30 cellular contexts compared by ENCODE assay signal in the genomic region with DNA sequence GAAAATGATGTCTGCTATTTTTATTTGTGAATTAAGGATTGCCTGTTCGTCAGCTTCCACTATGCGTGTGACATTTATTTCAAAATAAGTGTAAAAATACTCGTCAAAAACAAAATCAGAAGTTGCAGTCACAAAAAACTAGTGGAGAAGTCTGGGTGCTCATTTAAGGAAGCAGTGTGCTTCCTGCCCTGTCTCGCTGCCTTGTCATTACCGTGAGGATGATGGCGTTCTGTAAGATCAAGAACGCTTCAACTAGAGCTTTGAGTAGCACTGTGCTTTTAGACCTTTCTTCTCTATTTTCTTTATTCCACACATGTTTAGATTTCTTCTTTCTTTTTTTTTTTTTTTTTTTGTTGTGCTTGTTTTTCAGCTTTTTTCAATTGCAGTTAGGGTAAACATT.
"Had no signal": no experiment of that assay in that cellular context is flagged by ENCODE, and none has a peak within 500 bp of the region (broad histone marks: within the 10 kb centered on the region; RNA-seq: fewer than 3 reads in every experiment).

No MANE protein-coding gene starts in this region.

- H3K36me3 ChIP-seq: breast epithelium, esophagus muscularis mucosa, left ventricle myocardium inferior, neutrophil, prostate gland, sigmoid colon, thyroid gland had no signal

- H3K4me3 ChIP-seq: breast epithelium, esophagus muscularis mucosa, left ventricle myocardium inferior, lung, mucosa of descending colon, prostate gland, sigmoid colon, thyroid gland had no signal

- H3K4me3 Mint-ChIP-seq: activated CD4-positive, alpha-beta memory T cell treated with anti-CD3 and anti-CD28 coated beads, Interleukin-2, amount 10 ng/mL, durations not matched to agents 7 days and 5 days; activated CD4-positive, alpha-beta T cell treated with anti-CD3 and anti-CD28 coated beads, Interleukin-2, amount 10 ng/mL, durations not matched to agents 7 days and 5 days; activated T-cell treated with anti-CD3 and anti-CD28 coated beads, Interleukin-2, amount 50 U/mL, for 4 hours; activated T-helper 17 cell treated with anti-CD3 and anti-CD28 coated beads, Interleukin-2, amount 50 U/mL, for 72 hours; central memory CD8-positive, alpha-beta T cell; dendritic cell treated with granulocyte-macrophage colony-stimulating factor and Interleukin-4, amounts not matched to agents 40 ng/mL and 50 ng/mL, for 4 days; endodermal cell; nephron progenitor cell; stimulated activated memory B cell treated with anti-CD40 and anti-IgM and Interleukin-4, amounts not matched to agents 10 μg/mL and 1 μg/mL and 100 μg/mL, for 72 hours; stimulated activated naive CD8-positive, alpha-beta T cell treated with anti-CD3 and anti-CD28 coated beads, Interleukin-15, amount 100 ng/mL, for 72 hours; T-cell; T-helper 2 cell treated with Interferon-gamma antibody and Interleukin-4, amounts not matched to agents 5 μg/mL and 100 μg/mL, for 36 hours had no signal

- ATAC-seq: activated T-cell treated with anti-CD3 and anti-CD28 coated beads, Interleukin-2, amount 50 U/mL, for 4 hours; activated T-helper 17 cell treated with anti-CD3 and anti-CD28 coated beads, Interleukin-2, amount 50 U/mL, for 72 hours; foreskin keratinocyte; mucosa of descending colon; stimulated activated memory B cell treated with anti-CD40 and anti-IgM and Interleukin-4, amounts not matched to agents 10 μg/mL and 1 μg/mL and 100 μg/mL, for 72 hours; stimulated activated naive CD8-positive, alpha-beta T cell treated with anti-CD3 and anti-CD28 coated beads, Interleukin-15, amount 100 ng/mL, for 72 hours; T-cell had no signal

- H3K9me3 ChIP-seq: breast epithelium, esophagus muscularis mucosa, left ventricle myocardium inferior, mucosa of descending colon, neutrophil, prostate gland, sigmoid colon, thyroid gland had no signal

- H3K27me3 Mint-ChIP-seq: stimulated activated naive CD8-positive, alpha-beta T cell treated with anti-CD3 and anti-CD28 coated beads, Interleukin-15, amount 100 ng/mL, for 72 hours had no signal

- H3K4me1 ChIP-seq: breast epithelium, esophagus muscularis mucosa, foreskin keratinocyte, prostate gland, sigmoid colon, thyroid gland had no signal

- H3K27ac Mint-ChIP-seq: activated CD4-positive, alpha-beta memory T cell treated with anti-CD3 and anti-CD28 coated beads, Interleukin-2, amount 10 ng/mL, durations not matched to agents 7 days and 5 days; activated CD4-positive, alpha-beta T cell treated with anti-CD3 and anti-CD28 coated beads, Interleukin-2, amount 10 ng/mL, durations not matched to agents 7 days and 5 days; activated T-helper 17 cell treated with anti-CD3 and anti-CD28 coated beads, Interleukin-2, amount 50 U/mL, for 72 hours; dendritic cell treated with granulocyte-macrophage colony-stimulating factor and Interleukin-4, amounts not matched to agents 40 ng/mL and 50 ng/mL, for 4 days; endodermal cell; nephron progenitor cell; stimulated activated memory B cell treated with anti-CD40 and anti-IgM and Interleukin-4, amounts not matched to agents 10 μg/mL and 1 μg/mL and 100 μg/mL, for 72 hours; stimulated activated naive CD8-positive, alpha-beta T cell treated with anti-CD3 and anti-CD28 coated beads, Interleukin-15, amount 100 ng/mL, for 72 hours; T-cell; T-helper 2 cell treated with Interferon-gamma antibody and Interleukin-4, amounts not matched to agents 5 μg/mL and 100 μg/mL, for 36 hours had no signal

- DNase-seq: activated CD4-positive, alpha-beta memory T cell treated with anti-CD3 and anti-CD28 coated beads, Interleukin-2, amount 10 ng/mL, durations not matched to agents 7 days and 5 days; activated CD4-positive, alpha-beta T cell treated with anti-CD3 and anti-CD28 coated beads for 1 hour; activated CD4-positive, alpha-beta T cell treated with anti-CD3 and anti-CD28 coated beads, Interleukin-2, amount 10 ng/mL, durations not matched to agents 7 days and 5 days; activated CD8-positive, alpha-beta memory T cell treated with anti-CD3 and anti-CD28 coated beads, Interleukin-2, amount 50 U/mL, for 48 hours; activated gamma-delta T cell treated with Interleukin-2 at 50 U/mL for 16 hours; activated naive CD4-positive, alpha-beta T cell treated with anti-CD3 and anti-CD28 coated beads, Interleukin-2, amount 50 U/mL, for 16 hours; activated T-cell treated with anti-CD3 and anti-CD28 coated beads, Interleukin-2, amount 50 U/mL, for 4 hours; endodermal cell; foreskin keratinocyte; left ventricle myocardium inferior; mucosa of descending colon; nephron progenitor cell; sigmoid colon; small intestine; stimulated activated CD4-positive, alpha-beta T cell treated with anti-CD3 and anti-CD28 coated beads, Interleukin-1b, Interleukin-23, amount 100 ng/mL, for 48 hours; stimulated activated CD4-positive, alpha-beta T cell treated with anti-CD3 and anti-CD28 coated beads, Interleukin-4, amount 100 ng/mL, for 4 hours; stimulated activated CD8-positive, alpha-beta memory T cell treated with anti-CD3 and anti-CD28 coated beads, Interleukin-4, amount 100 ng/mL, for 48 hours; stimulated activated naive CD8-positive, alpha-beta T cell treated with anti-CD3 and anti-CD28 coated beads, Interleukin-15, amount 100 ng/mL, for 72 hours; T-cell; thyroid gland had no signal

- H3K27me3 ChIP-seq: breast epithelium, esophagus muscularis mucosa, foreskin keratinocyte, neutrophil, sigmoid colon, thyroid gland had no signal

- H3K36me3 Mint-ChIP-seq: stimulated activated memory B cell treated with anti-CD40 and anti-IgM and Interleukin-4, amounts not matched to agents 10 μg/mL and 1 μg/mL and 100 μg/mL, for 72 hours; T-cell had no signal

- H3K9me3 Mint-ChIP-seq: activated CD4-positive, alpha-beta memory T cell treated with anti-CD3 and anti-CD28 coated beads, Interleukin-2, amount 10 ng/mL, durations not matched to agents 7 days and 5 days; activated CD4-positive, alpha-beta T cell treated with anti-CD3 and anti-CD28 coated beads, Interleukin-2, amount 10 ng/mL, durations not matched to agents 7 days and 5 days; activated T-cell treated with anti-CD3 and anti-CD28 coated beads, Interleukin-2, amount 50 U/mL, for 4 hours; activated T-helper 17 cell treated with anti-CD3 and anti-CD28 coated beads, Interleukin-2, amount 50 U/mL, for 72 hours; central memory CD8-positive, alpha-beta T cell; dendritic cell treated with granulocyte-macrophage colony-stimulating factor and Interleukin-4, amounts not matched to agents 40 ng/mL and 50 ng/mL, for 4 days; endodermal cell; nephron progenitor cell; stimulated activated memory B cell treated with anti-CD40 and anti-IgM and Interleukin-4, amounts not matched to agents 10 μg/mL and 1 μg/mL and 100 μg/mL, for 72 hours; stimulated activated naive CD8-positive, alpha-beta T cell treated with anti-CD3 and anti-CD28 coated beads, Interleukin-15, amount 100 ng/mL, for 72 hours; T-cell; T-helper 2 cell treated with Interferon-gamma antibody and Interleukin-4, amounts not matched to agents 5 μg/mL and 100 μg/mL, for 36 hours had no signal

- H3K27ac ChIP-seq: breast epithelium, esophagus muscularis mucosa, foreskin keratinocyte, left ventricle myocardium inferior, neutrophil, prostate gland, sigmoid colon, thyroid gland had no signal

- H3K4me1 Mint-ChIP-seq: activated CD4-positive, alpha-beta memory T cell treated with anti-CD3 and anti-CD28 coated beads, Interleukin-2, amount 10 ng/mL, durations not matched to agents 7 days and 5 days; activated CD4-positive, alpha-beta T cell treated with anti-CD3 and anti-CD28 coated beads, Interleukin-2, amount 10 ng/mL, durations not matched to agents 7 days and 5 days; activated T-helper 17 cell treated with anti-CD3 and anti-CD28 coated beads, Interleukin-2, amount 50 U/mL, for 72 hours; central memory CD8-positive, alpha-beta T cell; stimulated activated naive CD8-positive, alpha-beta T cell treated with anti-CD3 and anti-CD28 coated beads, Interleukin-15, amount 100 ng/mL, for 72 hours; T-cell had no signal
